In the genomic region with DNA sequence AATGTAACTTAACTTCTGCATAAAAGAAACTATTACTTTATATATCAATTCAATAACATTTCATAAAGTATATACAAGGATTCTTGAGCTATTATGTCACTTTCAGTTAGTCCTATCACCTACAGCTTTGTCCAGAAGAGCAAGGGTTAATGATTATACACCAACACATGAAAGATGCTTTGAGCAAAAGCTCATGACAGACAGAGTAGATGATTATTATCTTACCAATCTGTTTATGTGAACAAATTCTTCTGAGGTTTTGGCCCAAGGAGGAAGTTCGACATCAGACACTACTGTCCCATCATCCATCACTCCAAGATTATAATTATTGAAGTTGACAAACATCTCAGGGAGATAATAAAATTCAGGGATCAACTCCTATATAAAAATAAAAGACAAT, we compare ENCODE assay signal across 23 cellular contexts.
DNase-seq lines count a peak whose midpoint lies in the region; ATAC-seq, FAIRE-seq and TF ChIP-seq lines count a peak whose summit lies in the region.
"Had no signal": no experiment of that assay in that cellular context is flagged by ENCODE, and none has a peak within 500 bp of the region (broad histone marks: within the 10 kb centered on the region; RNA-seq: fewer than 3 reads in every experiment).

No MANE protein-coding gene starts in this region.

- H3K9me3 Mint-ChIP-seq in WTC11: no peaks in the 10 kb centered on the region
- H3K9me3 Mint-ChIP-seq: GM23338, IgD-negative memory B cell had no signal

- H3K36me3 ChIP-seq in SK-N-SH (replicated peaks in 1 of 2; ENCODE audit: control insufficient read depth in 1 of 2, insufficient read depth in 2 of 2, low read length in 1 of 2): peaks cover 0 to 4% of the 10 kb centered on the region in 2 experiments
- H3K36me3 ChIP-seq in mesenchymal stem cell (ENCODE audit: control insufficient read depth in 1 of 2, insufficient read depth in 2 of 2, low read depth in 1 of 2, low read length in 2 of 2): no peaks in the 10 kb centered on the region
- H3K36me3 ChIP-seq: Peyer's patch had no signal

- POLR2A ChIA-PET in SK-N-SH (lab: Yijun Ruan, JAX): no interaction called here
- POLR2A ChIA-PET in WTC11 (lab: Charles Lee): no interaction called here

- no peaks in the 10 kb centered on the region for H3K9me2 ChIP-seq in SK-N-SH

- DNase-seq in SK-N-SH: no peak
- peak; percentile 15 for DNase-seq in HTR-8/SVneo (ENCODE audit: insufficient read length, low spot score)
- peak; percentile 34 for DNase-seq in amniotic epithelial cell (ENCODE audit: low read depth)
- DNase-seq in mesenchymal stem cell: peak; percentile 5
- no peak for DNase-seq in WTC11 (ENCODE audit: low spot score)
- DNase-seq: COR-L47, Kasumi-1, MM.1S, NCI-H1092, NCI-H1436 treated with DMSO at 0.1 percent for 48 hours, NCI-H2029, NCI-H446, Peyer's patch had no signal

- H3K23ac ChIP-seq in mesenchymal stem cell (ENCODE audit: low read length in 2 of 2): no peak overlapping the region

- H3K27ac Mint-ChIP-seq in WTC11: no peak overlapping the region
- H3K27ac Mint-ChIP-seq: B cell, GM23338, IgD-negative memory B cell had no signal

- no peak overlapping the region for H3K14ac ChIP-seq in mesenchymal stem cell (ENCODE audit: low read length in 2 of 2)

- no peaks in the 10 kb centered on the region for H3K79me2 ChIP-seq in SK-N-SH (ENCODE audit: insufficient read depth)

- no peak overlapping the region for H4K91ac ChIP-seq in mesenchymal stem cell (ENCODE audit: low read length)

- CTCF ChIA-PET in SK-N-SH (lab: Yijun Ruan, JAX): interaction anchor here (1.1 to 1.3 kb wide), 2 partner anchors 171 to 452 kb away, joined by 3 to 4 read pairs; no protein-coding TSS in a partner anchor
- CTCF ChIA-PET in WTC11 (lab: Charles Lee): no interaction called here

- no peak overlapping the region for H2BK15ac ChIP-seq in mesenchymal stem cell (ENCODE audit: low read depth, poor library complexity, severe bottlenecking)

- H3K27ac ChIP-seq in SK-N-SH (ENCODE audit: low read depth in 2 of 2, low read length in 1 of 2): no peak overlapping the region
- no peak overlapping the region for H3K27ac ChIP-seq in mesenchymal stem cell (ENCODE audit: low read length, poor library complexity, severe bottlenecking)
- H3K27ac ChIP-seq: 22Rv1, Peyer's patch had no signal

- H3K4ac ChIP-seq in mesenchymal stem cell (ENCODE audit: low read depth in 1 of 2, low read length in 2 of 2): no peak overlapping the region

- H2BK120ac ChIP-seq in mesenchymal stem cell (ENCODE audit: low read depth, low read length): no peak overlapping the region

- no peaks in the 10 kb centered on the region for H3F3A ChIP-seq in SK-N-SH (replicated peaks; ENCODE audit: insufficient read depth)

- no peak overlapping the region for H3K18ac ChIP-seq in mesenchymal stem cell (ENCODE audit: low read depth in 1 of 2, low read length in 2 of 2)

- FAIRE-seq in HTR-8/SVneo (lab: Jason Lieb, UNC): no peak
- FAIRE-seq: GM12878 had no signal

- no peak overlapping the region for H2BK12ac ChIP-seq in mesenchymal stem cell (ENCODE audit: low read length in 2 of 2)

- WGBS in SK-N-SH (ENCODE audit: low lambda C conversion rate): 12% methylated on average over 1 of the region's 1 CpG
- no CpG with 5 or more reads among the region's 1 CpG for whole genome bisulfite sequencing in mesenchymal stem cell

- H3K4me3 Mint-ChIP-seq in WTC11: no peak overlapping the region
- H3K4me3 Mint-ChIP-seq: B cell, GM23338, IgD-negative memory B cell had no signal

- H3K4me3 ChIP-seq in SK-N-SH (ENCODE audit: low read depth in 2 of 2, low read length in 1 of 2): no peak overlapping the region
- no peak overlapping the region for H3K4me3 ChIP-seq in mesenchymal stem cell (ENCODE audit: insufficient read depth in 1 of 2, low read depth in 1 of 2, low read length in 2 of 2)
- H3K4me3 ChIP-seq: GM12878, GM23338, Peyer's patch had no signal

- H3K27me3 ChIP-seq in SK-N-SH (ENCODE audit: insufficient read depth) (no peaks in the 10 kb centered on the region), mesenchymal stem cell (ENCODE audit: control insufficient read depth in 1 of 2, insufficient read depth in 1 of 2, low read length in 2 of 2) (no peaks in the 10 kb centered on the region)
- H3K27me3 ChIP-seq: Peyer's patch had no signal

- H4K8ac ChIP-seq in mesenchymal stem cell (ENCODE audit: low read length): no peak overlapping the region

- H2AFZ ChIP-seq in SK-N-SH (ENCODE audit: low read depth): no peak overlapping the region
- no peak overlapping the region for H2AFZ ChIP-seq in mesenchymal stem cell (ENCODE audit: low read depth, low read length)
- H2AFZ ChIP-seq: GM23338 had no signal

- H3K9ac ChIP-seq in SK-N-SH (no peak overlapping the region), mesenchymal stem cell (ENCODE audit: low read length) (no peak overlapping the region)

- no peaks in the 10 kb centered on the region for H3K79me1 ChIP-seq in mesenchymal stem cell (replicated peaks; ENCODE audit: low read length, poor library complexity, severe bottlenecking)

- H3K4me2 ChIP-seq in SK-N-SH (no peak overlapping the region), mesenchymal stem cell (ENCODE audit: low read length, poor library complexity, severe bottlenecking) (no peak overlapping the region)
- H3K4me2 ChIP-seq: GM23338 had no signal

- no peak overlapping the region for H2BK5ac ChIP-seq in mesenchymal stem cell (ENCODE audit: low read depth, low read length, poor library complexity, severe bottlenecking)

- no peaks in the 10 kb centered on the region for H4K20me1 ChIP-seq in SK-N-SH (ENCODE audit: insufficient read depth)

- no peak overlapping the region for H2AK5ac ChIP-seq in mesenchymal stem cell (ENCODE audit: low read length, severe bottlenecking)

- no peak for TF ChIP-seq RAD21 in SK-N-SH (IDR thresholded peaks at IDR 0.05; ENCODE audit: low read length)

- TF ChIP-seq CTCF in SK-N-SH (IDR thresholded peaks at IDR 0.05): no peak
- no peak for TF ChIP-seq CTCF in WTC11 (IDR thresholded peaks at IDR 0.05)

- H3K4me1 Mint-ChIP-seq in WTC11: no peaks in the 10 kb centered on the region
- H3K4me1 Mint-ChIP-seq: B cell, GM23338 had no signal

- TF ChIP-seq EP300 in SK-N-SH (IDR thresholded peaks at IDR 0.05; ENCODE audit: borderline replicate concordance in 1 of 2, low read depth in 1 of 2, low read length in 1 of 2): 0 out of 4 replicates have a peak, but pooled peaks of 1 of the 2 experiments have one; percentile 7

- ATAC-seq in SK-N-SH treated with all-trans-retinoic acid at 6 μM for 48 hours (no peak), GM21526 (IDR thresholded peaks at IDR 0.05; ENCODE audit: low FRiP score, unreplicated experiment) (no peak), HG02798 (IDR thresholded peaks at IDR 0.05; ENCODE audit: poor library complexity, unreplicated experiment) (no peak), WTC11 (no peak)
- ATAC-seq: GM12878, GM23338, HCT116, Right ventricle myocardium inferior had no signal

- H3K27me3 Mint-ChIP-seq in WTC11 (ENCODE audit: low read depth): no peaks in the 10 kb centered on the region
- H3K27me3 Mint-ChIP-seq: B cell, IgD-negative memory B cell had no signal

- H3K9me3 ChIP-seq in SK-N-SH: no peaks in the 10 kb centered on the region
- no peaks in the 10 kb centered on the region for H3K9me3 ChIP-seq in mesenchymal stem cell (ENCODE audit: control insufficient read depth, low read length)
- H3K9me3 ChIP-seq: Peyer's patch had no signal

- H3K4me1 ChIP-seq in SK-N-SH (ENCODE audit: control insufficient read depth in 1 of 2, insufficient read depth in 2 of 2, low read depth in 1 of 2, low read length in 1 of 2) (peaks cover 0 to 16% of the 10 kb centered on the region in 2 experiments; a peak in 3 of 4 replicates), mesenchymal stem cell (ENCODE audit: control insufficient read depth, insufficient read depth, low read depth, low read length) (no peaks in the 10 kb centered on the region)
- H3K4me1 ChIP-seq: Peyer's patch had no signal

- peaks cover 2% of the 10 kb centered on the region; the same call in 1 of the 2 replicates for H3K36me3 Mint-ChIP-seq in WTC11

TF ChIP-seq in SK-N-SH, 30 proteins besides CTCF, POLR2A, EP300 and RAD21 (continues in another document):
- TF ChIP-seq TAF1 (IDR thresholded peaks at IDR 0.05; ENCODE audit: borderline replicate concordance, low read depth, low read length) (no peak), MEF2A (IDR thresholded peaks at IDR 0.05; ENCODE audit: borderline replicate concordance, low read depth) (no peak), NRF1 (IDR thresholded peaks at IDR 0.05; ENCODE audit: low read depth, low read length) (no peak), JUND (IDR thresholded peaks at IDR 0.05) (peak; percentile 16; the same call in 1 of the 2 replicates)

TF ChIP-seq in SK-N-SH treated with all-trans-retinoic acid at 6 μM for 48 hours, 23 proteins besides CTCF, POLR2A, EP300 and RAD21 (continues in another document):
- TF ChIP-seq, protein P1, sequence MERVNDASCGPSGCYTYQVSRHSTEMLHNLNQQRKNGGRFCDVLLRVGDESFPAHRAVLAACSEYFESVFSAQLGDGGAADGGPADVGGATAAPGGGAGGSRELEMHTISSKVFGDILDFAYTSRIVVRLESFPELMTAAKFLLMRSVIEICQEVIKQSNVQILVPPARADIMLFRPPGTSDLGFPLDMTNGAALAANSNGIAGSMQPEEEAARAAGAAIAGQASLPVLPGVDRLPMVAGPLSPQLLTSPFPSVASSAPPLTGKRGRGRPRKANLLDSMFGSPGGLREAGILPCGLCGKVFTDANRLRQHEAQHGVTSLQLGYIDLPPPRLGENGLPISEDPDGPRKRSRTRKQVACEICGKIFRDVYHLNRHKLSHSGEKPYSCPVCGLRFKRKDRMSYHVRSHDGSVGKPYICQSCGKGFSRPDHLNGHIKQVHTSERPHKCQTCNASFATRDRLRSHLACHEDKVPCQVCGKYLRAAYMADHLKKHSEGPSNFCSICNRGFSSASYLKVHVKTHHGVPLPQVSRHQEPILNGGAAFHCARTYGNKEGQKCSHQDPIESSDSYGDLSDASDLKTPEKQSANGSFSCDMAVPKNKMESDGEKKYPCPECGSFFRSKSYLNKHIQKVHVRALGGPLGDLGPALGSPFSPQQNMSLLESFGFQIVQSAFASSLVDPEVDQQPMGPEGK (CRISPR knock-in tag; IDR thresholded peaks at IDR 0.05; ENCODE audit: borderline replicate concordance): no peak

TF ChIP-seq in WTC11, 78 proteins besides CTCF, POLR2A, EP300 and RAD21 (continues in another document):
- no peak for TF ChIP-seq ZNF423 (CRISPR knock-in tag; IDR thresholded peaks at IDR 0.05)
- TF ChIP-seq, protein P2, sequence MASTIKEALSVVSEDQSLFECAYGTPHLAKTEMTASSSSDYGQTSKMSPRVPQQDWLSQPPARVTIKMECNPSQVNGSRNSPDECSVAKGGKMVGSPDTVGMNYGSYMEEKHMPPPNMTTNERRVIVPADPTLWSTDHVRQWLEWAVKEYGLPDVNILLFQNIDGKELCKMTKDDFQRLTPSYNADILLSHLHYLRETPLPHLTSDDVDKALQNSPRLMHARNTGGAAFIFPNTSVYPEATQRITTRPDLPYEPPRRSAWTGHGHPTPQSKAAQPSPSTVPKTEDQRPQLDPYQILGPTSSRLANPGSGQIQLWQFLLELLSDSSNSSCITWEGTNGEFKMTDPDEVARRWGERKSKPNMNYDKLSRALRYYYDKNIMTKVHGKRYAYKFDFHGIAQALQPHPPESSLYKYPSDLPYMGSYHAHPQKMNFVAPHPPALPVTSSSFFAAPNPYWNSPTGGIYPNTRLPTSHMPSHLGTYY (CRISPR knock-in tag; IDR thresholded peaks at IDR 0.05): no peak

Comparison
In these comparisons a context has a peak if more than half of its experiments do, and no peak if none do; other contexts are left out.
1. DNase-seq: peak in HTR-8/SVneo (single experiment), amniotic epithelial cell (single experiment) and mesenchymal stem cell (single experiment); none in SK-N-SH (single experiment) and WTC11 (single experiment).